In genomic region chr10:48195803-48196202, GRCh38 we compare ENCODE assay signal across 21 cellular contexts.
"Had no signal": no experiment of that assay in that cellular context is flagged by ENCODE, and none has a peak within 500 bp of the region (broad histone marks: within the 10 kb centered on the region; RNA-seq: fewer than 3 reads in every experiment).

No MANE protein-coding gene starts in this region.

- H3K9ac ChIP-seq: SK-N-SH had no signal

- H3K4me3 ChIP-seq: SJSA1 had no signal

- FAIRE-seq: RCC 7860 had no signal

- H3K4me2 ChIP-seq: SK-N-SH had no signal

- H3K9me3 ChIP-seq: SJSA1, SK-N-SH had no signal

- H3K27ac ChIP-seq: SJSA1 had no signal

- H3K4me1 ChIP-seq: SJSA1 had no signal

- H3K36me3 ChIP-seq: SJSA1 had no signal

- DNase-seq: KBM-7, MV-4-11, NCI-H1048, NCI-H1105, NCI-H1417, NCI-H1436 treated with DMSO at 0.1 percent for 48 hours, NCI-H1694, NCI-H187 treated with DMSO at 0.1 percent for 48 hours, NCI-H2029 treated with DMSO at 0.1 percent for 48 hours, NCI-H2171 treated with DMSO at 0.1 percent for 48 hours, NCI-H345, NCI-H446 treated with DMSO at 0.1 percent for 48 hours, NCI-H510A treated with DMSO at 0.1 percent for 48 hours, NCI-H526, Right ventricle myocardium superior, RPMI8226, SIG-M5, SK-N-SH, SW 1271 had no signal
